Comparison of ENCODE assay signal across 19 cellular contexts in genomic region chr7:30310674-30311362, GRCh38. TPM values are rescaled to one million over a fixed set of nuclear protein-coding genes. Genes with fewer than 3 reads are reported as not detected.
A peak's percentile ranks its signal among the peaks of the same experiment; 100 is the strongest.
DNase-seq lines count a peak whose midpoint lies in the region; TF ChIP-seq lines count a peak whose summit lies in the region.
"Had no signal": no experiment of that assay in that cellular context is flagged by ENCODE, and none has a peak within 500 bp of the region (broad histone marks: within the 10 kb centered on the region; RNA-seq: fewer than 3 reads in every experiment).

No MANE protein-coding gene starts in this region.

- intact Hi-C loops in mammary epithelial cell (cut with micrococcal nuclease) (no loop called here), esophagus squamous epithelium (cut with DNase I) (no loop called here)

- H3K36me3 ChIP-seq in OCI-LY3 (replicated peaks; ENCODE audit: low read depth, low read length) (no peaks in the 10 kb centered on the region), mammary epithelial cell (ENCODE audit: insufficient read depth, low read length) (no peaks in the 10 kb centered on the region), esophagus squamous epithelium (no peaks in the 10 kb centered on the region)

- TF ChIP-seq CTCF in OCI-LY3 (IDR thresholded peaks at IDR 0.05; ENCODE audit: low read depth, low read length) = no peak
- no peak for TF ChIP-seq CTCF in mammary epithelial cell (conservative IDR thresholded peaks at IDR 0.05 in 1 of 2, IDR thresholded peaks at IDR 0.05 in 1 of 2; ENCODE audit: extremely low read depth in 1 of 2, insufficient read depth in 1 of 2, low read depth in 1 of 2, low read length in 2 of 2)
- TF ChIP-seq CTCF in esophagus squamous epithelium (IDR thresholded peaks at IDR 0.05) = no peak
- TF ChIP-seq CTCF in type B pancreatic cell (conservative IDR thresholded peaks at IDR 0.05) = no peak

- H3K9ac ChIP-seq in OCI-LY3 (ENCODE audit: low read length) (no peak overlapping the region), mammary epithelial cell (ENCODE audit: insufficient read depth, low read length) (no peak overlapping the region)

- H3K79me2 ChIP-seq in OCI-LY3 (ENCODE audit: low read length) = peaks cover 75% of the 10 kb centered on the region
- peaks cover 88% of the 10 kb centered on the region for H3K79me2 ChIP-seq in mammary epithelial cell (ENCODE audit: insufficient read depth, low read length)

- H3K4me2 ChIP-seq in OCI-LY3 (ENCODE audit: low read length) = peak overlapping the region; percentile 53
- H3K4me2 ChIP-seq in mammary epithelial cell (ENCODE audit: insufficient read depth, low read depth, low read length) = peak overlapping the region; percentile 19

- BruUV-seq in mammary epithelial cell (replicated peaks; lab: Mats Ljungman, UMichigan) = no TSS peak

- peak overlapping the region; percentile 82 for H3K27ac Mint-ChIP-seq in type B pancreatic cell

- no peaks in the 10 kb centered on the region for H3K36me3 Mint-ChIP-seq in type B pancreatic cell

- H3K9me3 ChIP-seq in OCI-LY3 (ENCODE audit: insufficient read depth, low read length) (no peaks in the 10 kb centered on the region), mammary epithelial cell (replicated peaks; ENCODE audit: insufficient read depth, low read length) (no peaks in the 10 kb centered on the region), esophagus squamous epithelium (no peaks in the 10 kb centered on the region)

- H3K27ac ChIP-seq in OCI-LY3 (ENCODE audit: low read length) (peak overlapping the region; percentile 68), mammary epithelial cell (ENCODE audit: insufficient read depth, low read depth, low read length) (no peak overlapping the region), esophagus squamous epithelium (peak overlapping the region in 3 of 4 donors; percentile 20 to 54 (median 49))
- H3K27ac ChIP-seq: HL-60 had no signal

- H3K4me1 ChIP-seq in OCI-LY3 (ENCODE audit: low read length) (peaks cover 45% of the 10 kb centered on the region), mammary epithelial cell (ENCODE audit: insufficient read depth, low read length) (peaks cover 26% of the 10 kb centered on the region), esophagus squamous epithelium (peaks cover 0 to 79% (median 3%) of the 10 kb centered on the region in 3 donors)

- H3K27me3 Mint-ChIP-seq in type B pancreatic cell = no peaks in the 10 kb centered on the region

- H4K20me1 ChIP-seq in OCI-LY3 (ENCODE audit: insufficient read depth, low read length) = peaks cover 19% of the 10 kb centered on the region
- H4K20me1 ChIP-seq in mammary epithelial cell (ENCODE audit: insufficient read depth, low read length) = no peaks in the 10 kb centered on the region

- CTCF ChIA-PET in mammary epithelial cell (lab: Charles Lee; ENCODE audit: low non-redundant PET) = no interaction called here

- DNase-seq in mammary epithelial cell (peak; percentile 55), esophagus squamous epithelium (lab: John Stamatoyannopoulos, UW) (no peak), type B pancreatic cell (ENCODE audit: extremely low spot score, unreplicated experiment) (no peak), activated gamma-delta T cell (lab: John Stamatoyannopoulos, UW) (no peak), CD1c-positive myeloid dendritic cell (ENCODE audit: extremely low spot score) (no peak)
- DNase-seq in activated CD4-positive, CD25-positive, alpha-beta regulatory T cell (lab: John Stamatoyannopoulos, UW) = no peak
- DNase-seq: ACHN, DND-41, H7, Kasumi-1, MM.1S, NCI-H1105, NCI-H2081 treated with DMSO at 0.1 percent for 48 hours, NCI-H510A, NCI-H82, SIG-M5 had no signal

- in situ Hi-C loops in mammary epithelial cell (cut with MboI; ENCODE audit: low sequenced_read_pairs in 2 of 2) = no loop called here

- dilution Hi-C loops in mammary epithelial cell (cut with HindIII; ENCODE audit: low sequenced_read_pairs) = no loop called here

- H3K9me3 Mint-ChIP-seq in type B pancreatic cell = peaks cover 6% of the 10 kb centered on the region
- H3K9me3 Mint-ChIP-seq: CD14-positive monocyte had no signal

- peak overlapping the region; percentile 46 for H3K4me3 ChIP-seq in OCI-LY3 (ENCODE audit: low read length)
- no peak overlapping the region for H3K4me3 ChIP-seq in mammary epithelial cell (replicated peaks in 1 of 3; ENCODE audit: insufficient read depth in 1 of 3, low read depth in 2 of 3, low read length in 3 of 3)
- H3K4me3 ChIP-seq in esophagus squamous epithelium = no peak overlapping the region

- H3K4me3 Mint-ChIP-seq in type B pancreatic cell = no peak overlapping the region
- H3K4me3 Mint-ChIP-seq: CD14-positive monocyte had no signal

- peaks cover 20% of the 10 kb centered on the region for H3K4me1 Mint-ChIP-seq in type B pancreatic cell (ENCODE audit: unreplicated experiment)

- H2AFZ ChIP-seq in OCI-LY3 (ENCODE audit: low read depth, low read length) (no peak overlapping the region), mammary epithelial cell (ENCODE audit: low read depth, low read length) (no peak overlapping the region)

- H3K27me3 ChIP-seq in OCI-LY3 (ENCODE audit: low read depth, low read length) (no peaks in the 10 kb centered on the region), mammary epithelial cell (ENCODE audit: insufficient read depth, low read length) (no peaks in the 10 kb centered on the region), esophagus squamous epithelium (no peaks in the 10 kb centered on the region)

- TF ChIP-seq POLR2A in esophagus squamous epithelium (IDR thresholded peaks at IDR 0.05) = no peak

- 75% methylated on average over 9 of the region's 9 CpGs for WGBS in mammary epithelial cell (ENCODE audit: low coverage, missing lambda C conversion rate)
- 79 to 90% methylated on average over 9 of the region's 9 CpGs for WGBS in esophagus squamous epithelium, 2 donors

RNA-seq across cellular contexts. Expression of gene ZNRF2, which starts 26.4 kb away (rescaled TPM):
- total RNA-seq in mammary epithelial cell (10 to 100 TPM; 13.1 to 32.3 TPM), esophagus squamous epithelium (10 to 100 TPM; 19.6 to 26.3 (median 22.5) TPM), type B pancreatic cell (ENCODE audit: low replicate concordance) (11.2 and 15.6 TPM in 2 replicates)
- polyA plus RNA-seq in mammary epithelial cell = 4.3 TPM
- polyA minus RNA-seq in mammary epithelial cell = 1.4 TPM
